Comparison of ENCODE assay signal across 8 cellular contexts in the genomic region with DNA sequence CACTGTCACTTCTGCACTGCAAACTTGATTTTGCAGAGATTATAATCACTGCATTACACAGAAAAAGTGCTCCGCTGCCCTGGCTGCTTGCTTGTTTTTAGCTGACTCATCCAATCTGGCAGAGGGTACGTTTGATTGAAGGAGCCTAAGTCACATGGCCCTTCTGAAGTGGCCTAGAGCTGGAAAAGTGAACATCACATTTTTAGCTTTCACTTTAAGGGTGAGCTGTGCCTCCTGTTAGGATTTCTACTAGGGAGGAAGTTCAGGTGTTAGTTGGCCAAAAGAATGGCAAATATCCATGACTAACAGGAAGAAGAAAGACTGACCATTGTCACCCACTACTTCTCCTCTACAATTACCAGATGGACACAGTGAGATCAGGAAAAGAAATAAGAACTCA.
DNase-seq lines count a peak whose midpoint lies in the region; FAIRE-seq and TF ChIP-seq lines count a peak whose summit lies in the region.

No MANE protein-coding gene starts in this region.

- TF ChIP-seq CTCF in GM20000 (IDR thresholded peaks at IDR 0.05; ENCODE audit: extremely low read depth, missing control alignments) (no peak), astrocyte of the spinal cord (IDR thresholded peaks at IDR 0.05; ENCODE audit: low read depth, low read length) (no peak)

- in situ Hi-C loops in astrocyte of the spinal cord (cut with HindIII; ENCODE audit: low sequenced_read_pairs): no loop called here

- H3K4me3 ChIP-seq in astrocyte of the spinal cord (ENCODE audit: low read depth, low read length): no peak overlapping the region

- FAIRE-seq in HTR-8/SVneo (lab: Jason Lieb, UNC): no peak

- DNase-seq in Ammon's horn (ENCODE audit: low spot score): peak; percentile 22
- peak; percentile 7 for DNase-seq in GM20000 (ENCODE audit: low spot score)
- peak; percentile 5 for DNase-seq in HTR-8/SVneo (ENCODE audit: insufficient read length, low spot score)
- DNase-seq in astrocyte of the spinal cord (ENCODE audit: low read depth, low spot score): peak; percentile 69
- DNase-seq in non-pigmented ciliary epithelial cell (ENCODE audit: low read depth): peak; percentile 26
- DNase-seq in NAMALWA (ENCODE audit: low spot score): no peak
- no peak for DNase-seq in NCI-H146 (lab: John Stamatoyannopoulos, UW)
- no peak for DNase-seq in retina

Comparison
In these comparisons a context has a peak if more than half of its experiments do, and no peak if none do; other contexts are left out.
1. DNase-seq: peak in Ammon's horn (single experiment), GM20000 (single experiment), HTR-8/SVneo (single experiment), astrocyte of the spinal cord (single experiment) and non-pigmented ciliary epithelial cell (single experiment); none in NAMALWA (single experiment), NCI-H146 (single experiment) and retina (single experiment).